8 cellular contexts compared by ENCODE assay signal in the genomic region with DNA sequence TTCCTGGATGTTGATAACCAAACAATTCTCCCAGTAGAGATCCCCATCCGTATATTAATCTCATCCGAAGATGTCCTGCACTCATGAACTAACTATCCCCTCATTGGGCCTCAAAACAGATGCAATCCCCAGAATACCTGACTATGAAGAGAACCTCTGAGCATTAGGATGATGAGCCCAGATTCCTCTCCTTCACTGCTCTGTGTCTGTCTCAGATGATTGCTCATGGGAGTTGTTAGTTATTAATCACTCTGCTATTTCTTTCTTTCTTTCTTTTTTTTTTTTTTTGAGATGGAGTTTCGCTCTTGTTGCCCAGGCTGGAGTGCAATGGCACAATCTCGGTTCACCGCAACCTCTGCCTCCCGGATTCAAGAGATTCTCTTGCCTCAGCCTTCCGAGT. TPM values are rescaled to one million over a fixed set of nuclear protein-coding genes. Genes with fewer than 3 reads are reported as not detected.
A peak's percentile ranks its signal among the peaks of the same experiment; 100 is the strongest.
DNase-seq lines count a peak whose midpoint lies in the region; ATAC-seq and TF ChIP-seq lines count a peak whose summit lies in the region.
"Not testable (repeated sequence)": the region's sequence is repeated elsewhere in the genome, so short reads cannot be mapped to it uniquely, and the experiment has no call there.

No MANE protein-coding gene starts in this region.

- H3K4me1 ChIP-seq in OCI-LY1 (ENCODE audit: insufficient read depth, low read length, severe bottlenecking), result peaks cover 49% of the 10 kb centered on the region

- peak overlapping the region; percentile 91 for H3K27ac Mint-ChIP-seq in CD4-positive, alpha-beta T cell
- peak overlapping the region; percentile 72 for H3K27ac Mint-ChIP-seq in activated CD4-positive, alpha-beta T cell treated with anti-CD3 and anti-CD28 coated beads for 36 hours
- H3K27ac Mint-ChIP-seq in activated CD8-positive, alpha-beta memory T cell treated with anti-CD3 and anti-CD28 coated beads, Interleukin-2, amount 10 ng/mL, durations not matched to agents 7 days and 5 days, result peak overlapping the region; percentile 96
- peak overlapping the region; percentile 99 for H3K27ac Mint-ChIP-seq in activated naive CD4-positive, alpha-beta T cell treated with anti-CD3 and anti-CD28 coated beads, Interleukin-2, amount 50 U/mL, for 24 hours
- H3K27ac Mint-ChIP-seq in effector memory CD8-positive, alpha-beta T cell, result peak overlapping the region; percentile 86 to 96
- peak overlapping the region; percentile 70 to 100 (median 96) for H3K27ac Mint-ChIP-seq in naive thymus-derived CD8-positive, alpha-beta T cell
- peak overlapping the region; percentile 96 for H3K27ac Mint-ChIP-seq in stimulated activated memory B cell treated with anti-CD40 and anti-IgM and Interleukin-4, amounts not matched to agents 10 μg/mL and 1 μg/mL and 100 μg/mL, for 72 hours

- not testable (repeated sequence) for H3K4me3 ChIP-seq in OCI-LY1 (ENCODE audit: low read depth, low read length, poor library complexity, severe bottlenecking)

- intact Hi-C loops in CD4-positive, alpha-beta T cell (cut with DNase I, micrococcal nuclease); activated CD4-positive, alpha-beta T cell treated with anti-CD3 and anti-CD28 coated beads for 36 hours (cut with DNase I, micrococcal nuclease): not testable (repeated sequence)

- not testable (repeated sequence) for H3F3A ChIP-seq in OCI-LY1 (ENCODE audit: insufficient read depth, low read length)

- peaks cover 28% of the 10 kb centered on the region for H3K9me3 ChIP-seq in CD4-positive, alpha-beta T cell (ENCODE audit: control insufficient read depth, low read length)
- H3K9me3 ChIP-seq in OCI-LY1 (ENCODE audit: low read length), result not testable (repeated sequence)

- not testable (repeated sequence) for H3K27me3 ChIP-seq in CD4-positive, alpha-beta T cell (ENCODE audit: control insufficient read depth, insufficient read depth, low read length); OCI-LY1 (ENCODE audit: insufficient read depth, low read length)

- peaks cover 13% of the 10 kb centered on the region for H3K9me3 Mint-ChIP-seq in CD4-positive, alpha-beta T cell
- H3K9me3 Mint-ChIP-seq in activated CD4-positive, alpha-beta T cell treated with anti-CD3 and anti-CD28 coated beads for 36 hours (ENCODE audit: low read depth), result peaks cover 26% of the 10 kb centered on the region
- peaks cover 17% of the 10 kb centered on the region for H3K9me3 Mint-ChIP-seq in activated CD8-positive, alpha-beta memory T cell treated with anti-CD3 and anti-CD28 coated beads, Interleukin-2, amount 10 ng/mL, durations not matched to agents 7 days and 5 days (ENCODE audit: low read depth)
- peaks cover 18% of the 10 kb centered on the region for H3K9me3 Mint-ChIP-seq in activated naive CD4-positive, alpha-beta T cell treated with anti-CD3 and anti-CD28 coated beads, Interleukin-2, amount 50 U/mL, for 24 hours
- not testable (repeated sequence) for H3K9me3 Mint-ChIP-seq in effector memory CD8-positive, alpha-beta T cell
- H3K9me3 Mint-ChIP-seq in naive thymus-derived CD8-positive, alpha-beta T cell, result peaks cover 3 to 51% (median 32%) of the 10 kb centered on the region in 9 donors
- peaks cover 11% of the 10 kb centered on the region for H3K9me3 Mint-ChIP-seq in stimulated activated memory B cell treated with anti-CD40 and anti-IgM and Interleukin-4, amounts not matched to agents 10 μg/mL and 1 μg/mL and 100 μg/mL, for 72 hours

- not testable (repeated sequence) for H2AFZ ChIP-seq in OCI-LY1 (ENCODE audit: low read length)

- POLR2A ChIA-PET in CD4-positive, alpha-beta T cell (lab: Charles Lee), result interaction anchor here (1.2 to 20.8 kb wide), 9 partner anchors 12 to 92 kb away, joined by 3 to 1043 read pairs (median 20); a partner anchor contains a TSS
- POLR2A ChIA-PET in activated CD4-positive, alpha-beta T cell treated with anti-CD3 and anti-CD28 coated beads for 36 hours (lab: Charles Lee), result interaction anchor here (2.0 kb wide), 1 partner anchor 12 kb away, joined by 8 read pairs; a partner anchor contains a TSS
- POLR2A ChIA-PET in naive thymus-derived CD8-positive, alpha-beta T cell (lab: Charles Lee), result interaction anchor here (0.8 to 25.0 kb wide), 11 partner anchors 13 to 61 kb away, joined by 4 to 1085 read pairs (median 13); a partner anchor contains a TSS

- H3K4me1 Mint-ChIP-seq in CD4-positive, alpha-beta T cell (ENCODE audit: low read depth), result peaks cover 80% of the 10 kb centered on the region
- H3K4me1 Mint-ChIP-seq in activated CD4-positive, alpha-beta T cell treated with anti-CD3 and anti-CD28 coated beads for 36 hours, result peaks cover 60% of the 10 kb centered on the region
- peaks cover 59% of the 10 kb centered on the region for H3K4me1 Mint-ChIP-seq in activated CD8-positive, alpha-beta memory T cell treated with anti-CD3 and anti-CD28 coated beads, Interleukin-2, amount 10 ng/mL, durations not matched to agents 7 days and 5 days
- peaks cover 68% of the 10 kb centered on the region for H3K4me1 Mint-ChIP-seq in activated naive CD4-positive, alpha-beta T cell treated with anti-CD3 and anti-CD28 coated beads, Interleukin-2, amount 50 U/mL, for 24 hours
- H3K4me1 Mint-ChIP-seq in effector memory CD8-positive, alpha-beta T cell (ENCODE audit: low read depth in 2 of 2), result peaks cover 54 to 65% of the 10 kb centered on the region in 2 donors
- H3K4me1 Mint-ChIP-seq in naive thymus-derived CD8-positive, alpha-beta T cell, result peaks cover 25 to 77% (median 68%) of the 10 kb centered on the region in 4 donors
- H3K4me1 Mint-ChIP-seq in stimulated activated memory B cell treated with anti-CD40 and anti-IgM and Interleukin-4, amounts not matched to agents 10 μg/mL and 1 μg/mL and 100 μg/mL, for 72 hours, result peaks cover 75% of the 10 kb centered on the region

- peaks cover 26% of the 10 kb centered on the region for H3K36me3 ChIP-seq in OCI-LY1 (ENCODE audit: insufficient read depth, low read length)

- not testable (repeated sequence) for H3K4me2 ChIP-seq in OCI-LY1 (ENCODE audit: low read length)

- TF ChIP-seq CTCF in CD4-positive, alpha-beta T cell (IDR thresholded peaks at IDR 0.05); OCI-LY1 (IDR thresholded peaks at IDR 0.05; ENCODE audit: low read length): not testable (repeated sequence)

- not testable (repeated sequence) for H3K9ac ChIP-seq in OCI-LY1 (ENCODE audit: low read length)

- H4K20me1 ChIP-seq in OCI-LY1 (ENCODE audit: insufficient read depth, low read length), result not testable (repeated sequence)

- H3K27me3 Mint-ChIP-seq in CD4-positive, alpha-beta T cell; activated CD4-positive, alpha-beta T cell treated with anti-CD3 and anti-CD28 coated beads for 36 hours; activated CD8-positive, alpha-beta memory T cell treated with anti-CD3 and anti-CD28 coated beads, Interleukin-2, amount 10 ng/mL, durations not matched to agents 7 days and 5 days; activated naive CD4-positive, alpha-beta T cell treated with anti-CD3 and anti-CD28 coated beads, Interleukin-2, amount 50 U/mL, for 24 hours; effector memory CD8-positive, alpha-beta T cell; naive thymus-derived CD8-positive, alpha-beta T cell; stimulated activated memory B cell treated with anti-CD40 and anti-IgM and Interleukin-4, amounts not matched to agents 10 μg/mL and 1 μg/mL and 100 μg/mL, for 72 hours: not testable (repeated sequence)

- peak overlapping the region; percentile 31 for H3K4me3 Mint-ChIP-seq in CD4-positive, alpha-beta T cell
- H3K4me3 Mint-ChIP-seq in activated CD4-positive, alpha-beta T cell treated with anti-CD3 and anti-CD28 coated beads for 36 hours; activated CD8-positive, alpha-beta memory T cell treated with anti-CD3 and anti-CD28 coated beads, Interleukin-2, amount 10 ng/mL, durations not matched to agents 7 days and 5 days; activated naive CD4-positive, alpha-beta T cell treated with anti-CD3 and anti-CD28 coated beads, Interleukin-2, amount 50 U/mL, for 24 hours: not testable (repeated sequence)
- H3K4me3 Mint-ChIP-seq in effector memory CD8-positive, alpha-beta T cell, result peak overlapping the region; percentile 61 to 77
- H3K4me3 Mint-ChIP-seq in naive thymus-derived CD8-positive, alpha-beta T cell, result peak overlapping the region in 8 of 10 donors; percentile 7 to 81 (median 38)
- H3K4me3 Mint-ChIP-seq in stimulated activated memory B cell treated with anti-CD40 and anti-IgM and Interleukin-4, amounts not matched to agents 10 μg/mL and 1 μg/mL and 100 μg/mL, for 72 hours, result peak overlapping the region; percentile 76

- H3K9me2 ChIP-seq in OCI-LY1 (ENCODE audit: low read depth, low read length), result not testable (repeated sequence)

- not testable (repeated sequence) for DNase-seq in CD4-positive, alpha-beta T cell; activated CD4-positive, alpha-beta T cell treated with anti-CD3 and anti-CD28 coated beads for 36 hours; activated CD8-positive, alpha-beta memory T cell treated with anti-CD3 and anti-CD28 coated beads, Interleukin-2, amount 10 ng/mL, durations not matched to agents 7 days and 5 days; effector memory CD8-positive, alpha-beta T cell; naive thymus-derived CD8-positive, alpha-beta T cell

- peaks cover 51% of the 10 kb centered on the region for H3K36me3 Mint-ChIP-seq in CD4-positive, alpha-beta T cell (ENCODE audit: low read depth)
- H3K36me3 Mint-ChIP-seq in activated CD4-positive, alpha-beta T cell treated with anti-CD3 and anti-CD28 coated beads for 36 hours (ENCODE audit: low read depth), result peaks cover 32% of the 10 kb centered on the region
- peaks cover 49% of the 10 kb centered on the region for H3K36me3 Mint-ChIP-seq in activated CD8-positive, alpha-beta memory T cell treated with anti-CD3 and anti-CD28 coated beads, Interleukin-2, amount 10 ng/mL, durations not matched to agents 7 days and 5 days
- peaks cover 28% of the 10 kb centered on the region for H3K36me3 Mint-ChIP-seq in activated naive CD4-positive, alpha-beta T cell treated with anti-CD3 and anti-CD28 coated beads, Interleukin-2, amount 50 U/mL, for 24 hours
- H3K36me3 Mint-ChIP-seq in effector memory CD8-positive, alpha-beta T cell (ENCODE audit: insufficient read depth), result peaks cover 15% of the 10 kb centered on the region
- H3K36me3 Mint-ChIP-seq in naive thymus-derived CD8-positive, alpha-beta T cell, result peaks cover 0 to 39% (median 30%) of the 10 kb centered on the region in 3 donors
- peaks cover 38% of the 10 kb centered on the region for H3K36me3 Mint-ChIP-seq in stimulated activated memory B cell treated with anti-CD40 and anti-IgM and Interleukin-4, amounts not matched to agents 10 μg/mL and 1 μg/mL and 100 μg/mL, for 72 hours

- H3K27ac ChIP-seq in CD4-positive, alpha-beta T cell (ENCODE audit: low read depth, low read length), result peak overlapping the region; percentile 70
- H3K27ac ChIP-seq in OCI-LY1 (ENCODE audit: low read depth, low read length, poor library complexity, severe bottlenecking), result peak overlapping the region; percentile 95

- CTCF ChIA-PET in CD4-positive, alpha-beta T cell (lab: Charles Lee), result interaction anchor here (7.2 to 11.3 kb wide), 2 partner anchors 12 to 43 kb away, joined by 46 to 98 read pairs; a partner anchor contains a TSS
- CTCF ChIA-PET in activated CD4-positive, alpha-beta T cell treated with anti-CD3 and anti-CD28 coated beads for 36 hours (lab: Charles Lee), result interaction anchor here (7.5 kb wide), 1 partner anchor 11 kb away, joined by 105 read pairs; a partner anchor contains a TSS
- CTCF ChIA-PET in activated CD8-positive, alpha-beta memory T cell treated with anti-CD3 and anti-CD28 coated beads, Interleukin-2, amount 10 ng/mL, durations not matched to agents 7 days and 5 days (lab: Charles Lee), result interaction anchor here (1.8 to 7.2 kb wide), 5 partner anchors 12 to 77 kb away, joined by 4 to 108 read pairs (median 6); a partner anchor contains a TSS

- H3K79me2 ChIP-seq in OCI-LY1 (ENCODE audit: insufficient read depth, low read length), result not testable (repeated sequence)

- ATAC-seq in CD4-positive, alpha-beta T cell (ENCODE audit: poor library complexity); activated CD4-positive, alpha-beta T cell treated with anti-CD3 and anti-CD28 coated beads for 36 hours; activated CD8-positive, alpha-beta memory T cell treated with anti-CD3 and anti-CD28 coated beads, Interleukin-2, amount 10 ng/mL, durations not matched to agents 7 days and 5 days; effector memory CD8-positive, alpha-beta T cell (replicated peaks); naive thymus-derived CD8-positive, alpha-beta T cell; stimulated activated memory B cell treated with anti-CD40 and anti-IgM and Interleukin-4, amounts not matched to agents 10 μg/mL and 1 μg/mL and 100 μg/mL, for 72 hours: not testable (repeated sequence)

RNA-seq across cellular contexts. Expression of a gene that starts 12.5 kb away (rescaled TPM):
- 100 to 1,000 TPM; 123 to 129 TPM for total RNA-seq in CD4-positive, alpha-beta T cell
- 10 to 100 TPM; 60.0 to 67.0 TPM for total RNA-seq in activated CD4-positive, alpha-beta T cell treated with anti-CD3 and anti-CD28 coated beads for 36 hours
- total RNA-seq in activated CD8-positive, alpha-beta memory T cell treated with anti-CD3 and anti-CD28 coated beads, Interleukin-2, amount 10 ng/mL, durations not matched to agents 7 days and 5 days, result 100 to 1,000 TPM in 1 of 2 experiments, 10 to 100 TPM in 1; 53.4 to 104 TPM
- total RNA-seq in naive thymus-derived CD8-positive, alpha-beta T cell, result 100 to 1,000 TPM; 511 to 531 TPM
- polyA plus RNA-seq in naive thymus-derived CD8-positive, alpha-beta T cell, result 100 to 1,000 TPM; 413 to 542 (median 468) TPM
